18 cellular contexts compared by ENCODE assay signal in genomic region chr12:22014041-22014782, GRCh38.
"Had no signal": no experiment of that assay in that cellular context is flagged by ENCODE, and none has a peak within 500 bp of the region (broad histone marks: within the 10 kb centered on the region; RNA-seq: fewer than 3 reads in every experiment).

No MANE protein-coding gene starts in this region.

- H3K79me2 ChIP-seq: parathyroid adenoma had no signal

- H3K36me3 ChIP-seq: left lung, transverse colon, vagina had no signal

- H3K4me1 ChIP-seq: body of pancreas, parathyroid adenoma, transverse colon, vagina had no signal

- H3K4me3 ChIP-seq: body of pancreas, left lung, skin epidermis, transverse colon, vagina had no signal

- DNase-seq: activated B cell treated with CpG ODN at 0.5 μM for 24 hours; activated CD4-positive, alpha-beta T cell treated with anti-CD3 and anti-CD28 coated beads for 48 hours; activated CD8-positive, alpha-beta T cell treated with anti-CD3 and anti-CD28 coated beads for 36 hours; activated effector memory CD4-positive, alpha-beta T cell treated with anti-CD3 and anti-CD28 coated beads, Interleukin-2, amount 50 U/mL, for 16 hours; activated T-cell treated with anti-CD3 and anti-CD28 coated beads, Interleukin-2, amount 50 U/mL, for 48 hours; body of pancreas; cortex of kidney; effector CD8-positive, alpha-beta T cell; hippocampal formation; left lung; naive thymus-derived CD8-positive, alpha-beta T cell; stimulated activated CD4-positive, alpha-beta T cell treated with anti-CD3 and anti-CD28 coated beads, Interleukin-15, amount 100 ng/mL, for 24 hours; stimulated activated CD4-positive, alpha-beta T cell treated with anti-CD3 and anti-CD28 coated beads, Interleukin-4, amount 100 ng/mL, for 4 hours; stimulated activated naive CD8-positive, alpha-beta T cell treated with anti-CD3 and anti-CD28 coated beads, Interleukin-15, Interleukin-2, amounts not matched to agents 100 U/mL and 50 U/mL, for 24 hours; transverse colon had no signal

- H2AFZ ChIP-seq: parathyroid adenoma had no signal

- ATAC-seq: activated CD8-positive, alpha-beta T cell treated with anti-CD3 and anti-CD28 coated beads for 36 hours; body of pancreas; left lung; naive thymus-derived CD8-positive, alpha-beta T cell; stimulated activated naive CD8-positive, alpha-beta T cell treated with anti-CD3 and anti-CD28 coated beads, Interleukin-15, Interleukin-2, amounts not matched to agents 100 U/mL and 50 U/mL, for 24 hours had no signal

- H3K9me3 ChIP-seq: body of pancreas, left lung, transverse colon, vagina had no signal

- H3K27ac ChIP-seq: body of pancreas, left lung, parathyroid adenoma, skin epidermis, transverse colon, vagina had no signal

- H3K27me3 ChIP-seq: body of pancreas, left lung, transverse colon, vagina had no signal

- H3K9ac ChIP-seq: parathyroid adenoma had no signal
